In the genomic region with DNA sequence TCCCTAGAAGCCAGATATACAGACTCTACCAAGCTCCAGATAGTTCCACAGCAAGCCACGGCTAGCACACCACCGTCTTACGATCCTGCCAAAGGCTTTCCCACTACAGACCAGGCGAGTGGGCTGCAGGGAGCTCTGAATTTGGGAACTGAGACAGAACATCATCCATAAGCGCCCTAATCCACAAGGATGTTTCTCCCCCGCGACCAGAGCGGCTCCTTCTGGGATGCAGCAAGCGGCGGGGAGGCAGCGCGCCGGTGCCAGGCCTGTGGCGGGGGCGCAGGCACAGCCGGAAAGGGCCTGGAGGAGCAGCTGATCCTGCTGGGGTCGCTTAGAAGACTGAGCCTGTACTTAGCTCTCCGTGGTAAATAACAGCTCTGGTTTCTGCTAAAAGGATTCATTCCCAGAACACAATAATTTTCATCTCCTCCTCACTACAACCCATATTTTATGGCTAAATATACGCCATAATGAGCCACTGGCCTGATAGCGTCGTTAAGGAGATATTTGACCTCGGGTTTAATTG, we compare ENCODE assay signal across 25 cellular contexts. TPM values are rescaled to one million over a fixed set of nuclear protein-coding genes. Genes with fewer than 3 reads are reported as not detected.
DNase-seq lines count a peak whose midpoint lies in the region; ATAC-seq and TF ChIP-seq lines count a peak whose summit lies in the region.
"Had no signal": no experiment of that assay in that cellular context is flagged by ENCODE, and none has a peak within 500 bp of the region (broad histone marks: within the 10 kb centered on the region; RNA-seq: fewer than 3 reads in every experiment).

No MANE protein-coding gene starts in this region.

- H4K5ac ChIP-seq in IMR-90 (ENCODE audit: low read depth, low read length): no peak overlapping the region

- TF ChIP-seq CTCF in IMR-90 (conservative IDR thresholded peaks at IDR 0.05; ENCODE audit: low read depth, low read length): no peak
- TF ChIP-seq CTCF in esophagus muscularis mucosa (IDR thresholded peaks at IDR 0.05): no peak
- no peak for TF ChIP-seq CTCF in neural cell (IDR thresholded peaks at IDR 0.05; ENCODE audit: poor library complexity, severe bottlenecking)
- TF ChIP-seq CTCF in transverse colon (IDR thresholded peaks at IDR 0.05): no peak

- peak overlapping the region; percentile 23; the same call in 1 of the 2 replicates for H2AK5ac ChIP-seq in IMR-90 (ENCODE audit: low read depth, low read length)

- H2BK5ac ChIP-seq in IMR-90 (ENCODE audit: low read depth, low read length, poor library complexity, severe bottlenecking): no peak overlapping the region

- POLR2A ChIA-PET in IMR-90 (lab: Charles Lee; ENCODE audit: unreplicated experiment): no interaction called here

- H3K9me3 ChIP-seq in IMR-90 (ENCODE audit: control insufficient read depth, insufficient read depth, low read length) (no peaks in the 10 kb centered on the region), esophagus muscularis mucosa (no peaks in the 10 kb centered on the region), neural cell (ENCODE audit: low read length) (no peaks in the 10 kb centered on the region), transverse colon (no peaks in the 10 kb centered on the region)
- H3K9me3 ChIP-seq: breast epithelium had no signal

- no peaks in the 10 kb centered on the region for H3K79me2 ChIP-seq in neural cell (replicated peaks; ENCODE audit: insufficient read depth, low read length)

- peak overlapping the region; percentile 5; the same call in 1 of the 2 replicates for H3K27ac ChIP-seq in IMR-90 (ENCODE audit: insufficient read depth, low read length)
- H3K27ac ChIP-seq in esophagus muscularis mucosa (replicated peaks in 1 of 4): peak overlapping the region; percentile 95 to 100 (median 98)
- H3K27ac ChIP-seq in neural cell (ENCODE audit: low read length): no peak overlapping the region
- peak overlapping the region; percentile 94 to 99 (median 96) for H3K27ac ChIP-seq in transverse colon
- H3K27ac ChIP-seq: breast epithelium, coronary artery, left ventricle myocardium inferior, WERI-Rb-1 had no signal

- H3K4ac ChIP-seq in IMR-90 (ENCODE audit: low read depth, low read length): peak overlapping the region; percentile 48

- H3K27me3 ChIP-seq in IMR-90 (ENCODE audit: control insufficient read depth, insufficient read depth, low read length) (no peaks in the 10 kb centered on the region), esophagus muscularis mucosa (peaks cover 0 to 57% (median 4%) of the 10 kb centered on the region in 4 donors), neural cell (ENCODE audit: insufficient read depth, low read depth, low read length) (peaks cover 98% of the 10 kb centered on the region), transverse colon (peaks cover 70% of the 10 kb centered on the region)

- peaks cover 98% of the 10 kb centered on the region for H4K20me1 ChIP-seq in IMR-90 (ENCODE audit: insufficient read depth, low read length)
- no peaks in the 10 kb centered on the region for H4K20me1 ChIP-seq in neural cell (ENCODE audit: insufficient read depth)

- intact Hi-C loops in IMR-90 (cut with micrococcal nuclease) (no loop called here), esophagus muscularis mucosa (cut with DNase I) (no loop called here), transverse colon (cut with DNase I; ENCODE audit: low total_unique reads) (loop anchor here (2.0 to 10.0 kb wide), 2 partner anchors 31 to 69 kb away; no protein-coding TSS in a partner anchor)

- DNase-seq in IMR-90: no peak
- DNase-seq in esophagus muscularis mucosa (ENCODE audit: extremely low spot score): no peak
- no peak for DNase-seq in transverse colon
- DNase-seq in NCI-H146 (lab: John Stamatoyannopoulos, UW): no peak
- DNase-seq: activated CD4-positive, alpha-beta memory T cell treated with anti-CD3 and anti-CD28 coated beads, Interleukin-2, amount 10 ng/mL, durations not matched to agents 7 days and 5 days; activated effector memory CD4-positive, alpha-beta T cell treated with anti-CD3 and anti-CD28 coated beads, Interleukin-2, amount 50 U/mL, for 16 hours; DMS 273 treated with DMSO at 0.1 percent for 48 hours; HCEC 1CT; KG1; left ventricle myocardium inferior; NCI-H1436 treated with DMSO at 0.1 percent for 48 hours; NCI-H2171; NCI-H526 treated with DMSO at 0.1 percent for 48 hours; nucleus accumbens; RPMI8226; stimulated activated CD4-positive, alpha-beta T cell treated with anti-CD3 and anti-CD28 coated beads, Interleukin-12 subunit alpha, Interleukin-12 subunit beta, amount 100 ng/mL, for 4 hours; stimulated activated naive CD8-positive, alpha-beta T cell treated with anti-CD3 and anti-CD28 coated beads, Interleukin-15, amount 100 ng/mL, for 72 hours; WERI-Rb-1 had no signal

- H3K18ac ChIP-seq in IMR-90 (ENCODE audit: low read depth, low read length): no peak overlapping the region

- no peak overlapping the region for H2BK20ac ChIP-seq in IMR-90 (ENCODE audit: low read depth, low read length)

- dilution Hi-C loops in IMR-90 (cut with HindIII; ENCODE audit: low sequenced_read_pairs, unreplicated experiment): no loop called here

- peak overlapping the region; percentile 64 for H3K23ac ChIP-seq in IMR-90 (ENCODE audit: low read depth, low read length)

- no peak for TF ChIP-seq POLR2A in IMR-90 (IDR thresholded peaks at IDR 0.05; ENCODE audit: low read depth, low read length)
- TF ChIP-seq POLR2A in esophagus muscularis mucosa (IDR thresholded peaks at IDR 0.05; ENCODE audit: low read depth): no peak
- TF ChIP-seq POLR2A in transverse colon (IDR thresholded peaks at IDR 0.05): no peak

- TF ChIP-seq EP300 in esophagus muscularis mucosa (IDR thresholded peaks at IDR 0.05): no peak
- TF ChIP-seq EP300 in neural cell (conservative IDR thresholded peaks at IDR 0.05; ENCODE audit: poor library complexity, severe bottlenecking): no peak
- no peak for TF ChIP-seq EP300 in transverse colon (IDR thresholded peaks at IDR 0.05; ENCODE audit: low read depth)

- H3K4me1 ChIP-seq in IMR-90 (ENCODE audit: control insufficient read depth, insufficient read depth, low read length): peaks cover 44% of the 10 kb centered on the region
- H3K4me1 ChIP-seq in esophagus muscularis mucosa: peaks cover 15 to 90% (median 82%) of the 10 kb centered on the region in 4 donors
- H3K4me1 ChIP-seq in transverse colon: peaks cover 3 to 26% (median 13%) of the 10 kb centered on the region in 4 donors
- H3K4me1 ChIP-seq: breast epithelium had no signal

- no peaks in the 10 kb centered on the region for H3F3A ChIP-seq in neural cell (ENCODE audit: insufficient read depth, low read length, poor library complexity, severe bottlenecking)

- no peak overlapping the region for H2AK9ac ChIP-seq in IMR-90 (replicated peaks; ENCODE audit: low read depth, low read length, poor library complexity)

- CTCF ChIA-PET in IMR-90 (lab: Yijun Ruan, JAX): interaction anchor here (0.7 kb wide), 1 partner anchor 35 kb away, joined by 3 read pairs; no protein-coding TSS in a partner anchor

- H2AFZ ChIP-seq in IMR-90 (replicated peaks; ENCODE audit: low read length, poor library complexity) (no peak overlapping the region), neural cell (ENCODE audit: low read depth, low read length) (no peak overlapping the region)

- ATAC-seq in IMR-90 (ENCODE audit: low read depth) (no peak), HG02610 (IDR thresholded peaks at IDR 0.05; ENCODE audit: unreplicated experiment) (no peak)
- ATAC-seq in activated CD4-positive, CD25-positive, alpha-beta regulatory T cell treated with anti-CD3 and anti-CD28 coated beads, Interleukin-2, amount 50 U/mL, for 24 hours: no peak
- ATAC-seq: stimulated activated naive CD8-positive, alpha-beta T cell treated with anti-CD3 and anti-CD28 coated beads, Interleukin-15, amount 100 ng/mL, for 72 hours had no signal

- in situ Hi-C loops in IMR-90 (cut with MboI; ENCODE audit: low sequenced_read_pairs) (no loop called here), transverse colon (cut with MboI; ENCODE audit: low pct_ligation_motif_present in 1 of 4, low pct_unique_long_range_greater_than_20kb in 1 of 4, low sequenced_read_pairs in 3 of 4) (no loop called here)

- H4K91ac ChIP-seq in IMR-90 (ENCODE audit: insufficient read depth, low read depth, low read length): 0 out of 2 replicates have a peak overlapping the region, but pooled peaks have one; percentile 12

- H3K56ac ChIP-seq in IMR-90 (ENCODE audit: extremely low read depth, insufficient read depth, low read length): no peak overlapping the region

- TF ChIP-seq RAD21 in IMR-90 (IDR thresholded peaks at IDR 0.05; ENCODE audit: low read length) (no peak), neural cell (conservative IDR thresholded peaks at IDR 0.05) (no peak)

- H4K8ac ChIP-seq in IMR-90 (ENCODE audit: low read depth in 2 of 2, low read length in 2 of 2): no peak overlapping the region; a peak in 1 of 4 replicates

- BruUV-seq in IMR-90 (replicated peaks; lab: Mats Ljungman, UMichigan): no TSS peak

- peaks cover 49% of the 10 kb centered on the region for H3K9me1 ChIP-seq in IMR-90 (ENCODE audit: insufficient read depth, low read length)

- H3K36me3 ChIP-seq in IMR-90 (ENCODE audit: control insufficient read depth, insufficient read depth, low read length): peaks cover 72% of the 10 kb centered on the region
- H3K36me3 ChIP-seq in esophagus muscularis mucosa: peaks cover 0 to 13% (median 6%) of the 10 kb centered on the region in 4 donors
- H3K36me3 ChIP-seq in neural cell (ENCODE audit: insufficient read depth, low read length): no peaks in the 10 kb centered on the region
- no peaks in the 10 kb centered on the region for H3K36me3 ChIP-seq in transverse colon
- H3K36me3 ChIP-seq: breast epithelium, left ventricle myocardium inferior, WERI-Rb-1 had no signal

- no peak overlapping the region for H2BK120ac ChIP-seq in IMR-90 (ENCODE audit: low read depth, low read length)

- no peak overlapping the region for H2BK15ac ChIP-seq in IMR-90 (ENCODE audit: low read depth, low read length)

- 0 out of 2 replicates have a peak overlapping the region, but pooled peaks have one; percentile 8 for H3K9ac ChIP-seq in IMR-90 (ENCODE audit: low read depth, low read length)
- no peak overlapping the region for H3K9ac ChIP-seq in neural cell (ENCODE audit: low read length)

- no peaks in the 10 kb centered on the region for H3K9me2 ChIP-seq in neural cell (ENCODE audit: insufficient read depth, low read length)

- H3K4me2 ChIP-seq in IMR-90 (ENCODE audit: low read depth, low read length): no peak overlapping the region
- no peak overlapping the region for H3K4me2 ChIP-seq in neural cell (ENCODE audit: low read length)

- peaks cover 29 to 73% of the 10 kb centered on the region in 2 experiments for H3K79me1 ChIP-seq in IMR-90 (ENCODE audit: low read depth in 1 of 2, low read length in 2 of 2)

- H3K14ac ChIP-seq in IMR-90 (replicated peaks; ENCODE audit: low read depth, low read length): peak overlapping the region; percentile 60; the same call in 1 of the 2 replicates

- H3K4me3 ChIP-seq in IMR-90 (ENCODE audit: insufficient read depth, low read depth, low read length) (no peak overlapping the region), esophagus muscularis mucosa (peak overlapping the region; percentile 55 to 81 (median 64)), neural cell (ENCODE audit: low read length) (peak overlapping the region; percentile 48), transverse colon (peak overlapping the region in 3 of 4 donors; percentile 1 to 51 (median 40))
- H3K4me3 ChIP-seq: breast epithelium, coronary artery, left ventricle myocardium inferior had no signal

- 80% methylated on average over 10 of the region's 22 CpGs; no CpG with 5 or more reads in 1 of the 2 experiments for WGBS in IMR-90 (ENCODE audit: extremely low coverage in 2 of 2, insufficient read length in 1 of 2), 2 experiments
- WGBS in esophagus muscularis mucosa: 55% methylated on average over 20 of the region's 22 CpGs
- WGBS in transverse colon (ENCODE audit: low coverage in 1 of 2), 2 donors: 20% methylated on average over 22 of the region's 22 CpGs; no CpG with 5 or more reads in 1 of the 2 donors

RNA-seq across cellular contexts. Expression of a gene that starts 16.2 kb away (rescaled TPM):
- total RNA-seq in IMR-90 (2012; rRNA removed): 2.7 and 4.2 TPM in 2 replicates
- 33.0 and 34.5 TPM in 2 replicates for polyA plus RNA-seq in IMR-90 (2012; rRNA removed)
- 33.7 and 84.8 TPM in 2 replicates for polyA plus RNA-seq in IMR-90 (2012; cell fraction: cytosol; rRNA removed)
- 98.2 and 101 TPM in 2 replicates for polyA plus RNA-seq in IMR-90 (2012; cell fraction: nucleus; rRNA removed; ENCODE audit: low replicate concordance)
- 10 to 100 TPM; 40.7 to 94.5 (median 69.3) TPM for total RNA-seq in esophagus muscularis mucosa
- polyA plus RNA-seq in neural cell: not detected in 2 replicates
- polyA minus RNA-seq in neural cell: not detected in 2 replicates
- total RNA-seq in transverse colon: 10 to 100 TPM; 10.8 to 44.1 (median 23.4) TPM
- total RNA-seq: activated CD4-positive, alpha-beta memory T cell treated with anti-CD3 and anti-CD28 coated beads, Interleukin-2, amount 10 ng/mL, durations not matched to agents 7 days and 5 days; G401; renal cortical epithelial cell had no signal
